In the genomic region with DNA sequence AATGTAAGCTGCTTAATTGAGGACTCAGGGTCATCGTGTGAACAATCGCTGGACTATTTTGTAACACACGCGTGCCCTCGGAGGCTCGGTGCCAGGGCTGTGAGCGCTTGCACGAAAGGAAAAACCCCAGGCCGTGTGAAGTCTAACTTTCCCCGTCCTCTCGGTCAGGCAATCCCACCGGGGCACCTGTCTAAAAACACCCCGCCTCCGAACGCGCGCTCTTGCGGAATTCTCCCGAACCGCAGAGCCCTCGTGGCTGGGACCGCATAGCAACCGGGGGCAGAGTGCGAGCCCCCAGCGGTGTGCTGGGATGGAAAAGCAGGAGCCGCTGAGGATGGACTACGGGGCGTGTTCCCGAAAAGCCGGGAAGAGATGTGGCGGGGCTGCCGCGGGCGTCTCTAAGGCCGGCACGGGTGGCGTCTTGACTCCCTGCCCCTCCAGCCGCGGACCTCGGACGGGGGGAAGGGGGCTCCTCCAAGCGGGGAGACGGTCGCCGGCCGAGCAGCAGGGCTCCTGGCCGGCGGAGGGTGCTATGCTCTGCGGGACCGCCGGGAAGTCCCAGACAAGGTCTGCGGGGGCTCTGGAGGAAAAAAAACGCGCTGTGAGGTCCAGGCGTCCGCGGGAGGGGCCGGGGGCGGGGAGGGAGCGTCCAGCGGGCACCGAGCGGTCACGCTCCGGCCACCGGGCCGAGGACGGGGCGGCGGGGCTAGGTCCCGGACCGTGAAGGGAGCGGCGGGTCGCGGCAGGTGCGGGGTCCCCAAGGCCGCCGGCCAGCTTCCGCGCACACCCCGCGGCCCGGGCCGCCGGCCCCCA, we compare ENCODE assay signal across 8 cellular contexts. TPM values are rescaled to one million over a fixed set of nuclear protein-coding genes. Genes with fewer than 3 reads are reported as not detected.
DNase-seq lines count a peak whose midpoint lies in the region; ATAC-seq and TF ChIP-seq lines count a peak whose summit lies in the region.

No MANE protein-coding gene starts in this region.

- no peaks in the 10 kb centered on the region for H3K9me3 ChIP-seq in BE2C
- H3K9me3 ChIP-seq in prostate gland, result no peaks in the 10 kb centered on the region

- DNase-seq in BE2C (peak; percentile 62), SK-N-DZ (ENCODE audit: low spot score) (peak; percentile 42), left cardiac atrium (peak; percentile 61), prostate gland (ENCODE audit: low spot score) (peak; percentile 27), NCI-H1048 (lab: John Stamatoyannopoulos, UW) (no peak)
- peak; percentile 65 for DNase-seq in activated naive CD8-positive, alpha-beta T cell treated with anti-CD3 and anti-CD28 coated beads, Interleukin-2, amount 10 ng/mL, durations not matched to agents 7 days and 5 days

- TF ChIP-seq CTCF in BE2C (IDR thresholded peaks at IDR 0.05; ENCODE audit: low read depth, low read length) (0 out of 2 replicates have a peak, but pooled peaks have one; percentile 12), prostate gland (IDR thresholded peaks at IDR 0.05) (peak in 2 of 4 experiments; percentile 21 to 23)

- ATAC-seq in GM18870 (IDR thresholded peaks at IDR 0.05; ENCODE audit: unreplicated experiment) (peak; percentile 1), HG03280 (IDR thresholded peaks at IDR 0.05; ENCODE audit: unreplicated experiment) (peak; percentile 17), left cardiac atrium (peak; percentile 28 to 44)
- peak; percentile 27 for ATAC-seq in activated naive CD8-positive, alpha-beta T cell treated with anti-CD3 and anti-CD28 coated beads, Interleukin-2, amount 10 ng/mL, durations not matched to agents 7 days and 5 days (ENCODE audit: low read depth)

- POLR2A ChIA-PET in activated naive CD8-positive, alpha-beta T cell treated with anti-CD3 and anti-CD28 coated beads, Interleukin-2, amount 10 ng/mL, durations not matched to agents 7 days and 5 days (lab: Charles Lee), result interaction anchor here (0.7 to 1.4 kb wide), 3 partner anchors 99 to 129 kb away, joined by 3 to 6 read pairs (median 5); a partner anchor contains a TSS

- intact Hi-C loops in left cardiac atrium (cut with DNase I), result loop anchor here in 1 of 2 donors (5.0 to 10.0 kb wide), 2 partner anchors 77 to 124 kb away; no protein-coding TSS in a partner anchor
- intact Hi-C loops in prostate gland (cut with DNase I), result loop anchor here (5.0 kb wide), 2 partner anchors 57 to 108 kb away; a partner anchor contains a TSS

- H3K4me1 ChIP-seq in BE2C, result no peaks in the 10 kb centered on the region
- H3K4me1 ChIP-seq in prostate gland (replicated peaks), result no peaks in the 10 kb centered on the region

- H3K36me3 ChIP-seq in BE2C, result peaks cover 9% of the 10 kb centered on the region; the same call in 1 of the 2 replicates
- H3K36me3 ChIP-seq in prostate gland, result no peaks in the 10 kb centered on the region

- peak overlapping the region; percentile 77 for H3K4me3 ChIP-seq in BE2C (ENCODE audit: low read depth, low read length)
- H3K4me3 ChIP-seq in prostate gland, result peak overlapping the region; percentile 80 to 83

- H3K36me3 Mint-ChIP-seq in activated naive CD8-positive, alpha-beta T cell treated with anti-CD3 and anti-CD28 coated beads, Interleukin-2, amount 10 ng/mL, durations not matched to agents 7 days and 5 days, result peaks cover 20% of the 10 kb centered on the region

- H3K4me1 Mint-ChIP-seq in activated naive CD8-positive, alpha-beta T cell treated with anti-CD3 and anti-CD28 coated beads, Interleukin-2, amount 10 ng/mL, durations not matched to agents 7 days and 5 days, result peaks cover 27% of the 10 kb centered on the region

- H3K27ac Mint-ChIP-seq in activated naive CD8-positive, alpha-beta T cell treated with anti-CD3 and anti-CD28 coated beads, Interleukin-2, amount 10 ng/mL, durations not matched to agents 7 days and 5 days, result peak overlapping the region; percentile 72

- H3K27me3 Mint-ChIP-seq in activated naive CD8-positive, alpha-beta T cell treated with anti-CD3 and anti-CD28 coated beads, Interleukin-2, amount 10 ng/mL, durations not matched to agents 7 days and 5 days, result peaks cover 11% of the 10 kb centered on the region

- H3K4me3 Mint-ChIP-seq in activated naive CD8-positive, alpha-beta T cell treated with anti-CD3 and anti-CD28 coated beads, Interleukin-2, amount 10 ng/mL, durations not matched to agents 7 days and 5 days, result peak overlapping the region; percentile 82

- peak overlapping the region; percentile 96 to 100 for H3K27ac ChIP-seq in prostate gland

- no peak for TF ChIP-seq POLR2A in prostate gland (IDR thresholded peaks at IDR 0.05)

- WGBS in prostate gland, result under 1% methylated on average over 71 of the region's 86 CpGs

- no peaks in the 10 kb centered on the region for H3K27me3 ChIP-seq in BE2C
- H3K27me3 ChIP-seq in prostate gland (replicated peaks; ENCODE audit: insufficient read depth), result no peaks in the 10 kb centered on the region

- H3K9me3 Mint-ChIP-seq in activated naive CD8-positive, alpha-beta T cell treated with anti-CD3 and anti-CD28 coated beads, Interleukin-2, amount 10 ng/mL, durations not matched to agents 7 days and 5 days, result no peaks in the 10 kb centered on the region

RNA-seq across cellular contexts. Expression of a gene that starts 0.9 kb away (rescaled TPM):
- 14.7 TPM for polyA plus RNA-seq in BE2C (2012; ENCODE audit: insufficient read depth, insufficient read length, low read depth)
- polyA plus RNA-seq in SK-N-DZ (2014; cell fraction: cytosol; rRNA removed), result 4.3 and 6.2 TPM in 2 replicates
- 3.1 and 3.9 TPM in 2 replicates for polyA plus RNA-seq in SK-N-DZ (2014; cell fraction: nucleus; rRNA removed)
- total RNA-seq in activated naive CD8-positive, alpha-beta T cell treated with anti-CD3 and anti-CD28 coated beads, Interleukin-2, amount 10 ng/mL, durations not matched to agents 7 days and 5 days, result 10 to 100 TPM; 20.3 to 27.2 TPM
- total RNA-seq in left cardiac atrium, result 10 to 100 TPM in 1 of 2 donors, 1 to 10 TPM in 1; 5.7 to 14.7 TPM
- total RNA-seq in prostate gland, result 10 to 100 TPM; 12.3 to 13.6 TPM

RNA-seq across cellular contexts. Expression of a gene that starts 55.4 kb away (rescaled TPM):
- 0.40 TPM for polyA plus RNA-seq in BE2C (2012; ENCODE audit: insufficient read depth, insufficient read length, low read depth)
- 4.1 and 4.3 TPM in 2 replicates for polyA plus RNA-seq in SK-N-DZ (2014; cell fraction: cytosol; rRNA removed)
- 5.5 and 5.8 TPM in 2 replicates for polyA plus RNA-seq in SK-N-DZ (2014; cell fraction: nucleus; rRNA removed)
- total RNA-seq in activated naive CD8-positive, alpha-beta T cell treated with anti-CD3 and anti-CD28 coated beads, Interleukin-2, amount 10 ng/mL, durations not matched to agents 7 days and 5 days, result 10 to 100 TPM in 1 of 2 experiments, 1 to 10 TPM in 1; 9.4 to 11.9 TPM
- 10 to 100 TPM; 16.2 to 17.1 TPM for total RNA-seq in left cardiac atrium
- total RNA-seq in prostate gland, result 10 to 100 TPM; 27.3 to 30.5 TPM
